ENCODE assay signal across 8 cellular contexts in genomic region chr17:42017866-42018200, GRCh38. TPM values are rescaled to one million over a fixed set of nuclear protein-coding genes. Genes with fewer than 3 reads are reported as not detected.
A peak's percentile ranks its signal among the peaks of the same experiment; 100 is the strongest.
DNase-seq lines count a peak whose midpoint lies in the region; ATAC-seq and TF ChIP-seq lines count a peak whose summit lies in the region.

No MANE protein-coding gene starts in this region.

- peak overlapping the region; percentile 86 to 96 for H3K27ac ChIP-seq in coronary artery

- peak overlapping the region; percentile 94 to 100 (median 100) for H3K4me3 Mint-ChIP-seq in naive thymus-derived CD8-positive, alpha-beta T cell

- H3K27me3 Mint-ChIP-seq in naive thymus-derived CD8-positive, alpha-beta T cell, result no peaks in the 10 kb centered on the region

- DNase-seq in LoVo (ENCODE audit: low spot score) (peak; percentile 85), coronary artery (ENCODE audit: low spot score) (no peak), superior temporal gyrus (ENCODE audit: extremely low spot score) (no peak), SKM-1 (lab: John Stamatoyannopoulos, UW; ENCODE audit: unreplicated experiment) (no peak)
- DNase-seq in naive thymus-derived CD8-positive, alpha-beta T cell, result peak in 2 of 10 donors; percentile 7 to 26
- DNase-seq in stimulated activated CD8-positive, alpha-beta memory T cell treated with anti-CD3 and anti-CD28 coated beads, Interleukin-4, amount 100 ng/mL, for 48 hours, result no peak

- peak overlapping the region; percentile 97 for H3K4me3 ChIP-seq in coronary artery

- peak; percentile 5 for ATAC-seq in GM18868 (IDR thresholded peaks at IDR 0.05; ENCODE audit: unreplicated experiment)
- peak; percentile 1 to 5 for ATAC-seq in naive thymus-derived CD8-positive, alpha-beta T cell
- ATAC-seq in GM21367 (IDR thresholded peaks at IDR 0.05; ENCODE audit: unreplicated experiment), result no peak

- POLR2A ChIA-PET in naive thymus-derived CD8-positive, alpha-beta T cell (lab: Charles Lee), result interaction anchor here (0.6 to 7.2 kb wide), 20 partner anchors 16 to 1475 kb away, joined by 3 to 83 read pairs (median 5); partner anchors contain the start of genes ACLY, CNP, DHX58 and EIF1

- TF ChIP-seq CTCF in coronary artery (IDR thresholded peaks at IDR 0.05), result no peak

- H3K27ac Mint-ChIP-seq in naive thymus-derived CD8-positive, alpha-beta T cell, result peak overlapping the region; percentile 91 to 100 (median 100)

- peaks cover 0 to 4% (median 0%) of the 10 kb centered on the region in 9 donors for H3K9me3 Mint-ChIP-seq in naive thymus-derived CD8-positive, alpha-beta T cell

- peaks cover 0 to 16% (median 9%) of the 10 kb centered on the region in 3 donors for H3K36me3 Mint-ChIP-seq in naive thymus-derived CD8-positive, alpha-beta T cell

- peaks cover 32 to 81% (median 73%) of the 10 kb centered on the region in 4 donors for H3K4me1 Mint-ChIP-seq in naive thymus-derived CD8-positive, alpha-beta T cell

RNA-seq across cellular contexts. Expression of gene DNAJC7, which starts 0.6 kb away (rescaled TPM):
- total RNA-seq in naive thymus-derived CD8-positive, alpha-beta T cell, result 100 to 1,000 TPM; 118 to 129 TPM
- polyA plus RNA-seq in naive thymus-derived CD8-positive, alpha-beta T cell, result 10 to 100 TPM; 63.6 to 70.1 (median 66.2) TPM

RNA-seq across cellular contexts. Expression of gene NKIRAS2, which starts 2.1 kb away (rescaled TPM):
- total RNA-seq in naive thymus-derived CD8-positive, alpha-beta T cell, result 10 to 100 TPM; 19.1 to 19.2 TPM
- polyA plus RNA-seq in naive thymus-derived CD8-positive, alpha-beta T cell, result 10 to 100 TPM; 20.5 to 30.2 (median 21.9) TPM

RNA-seq across cellular contexts. Expression of gene C17orf113, which starts 32.6 kb away (rescaled TPM):
- under 1 TPM; 0.52 to 0.94 TPM for total RNA-seq in naive thymus-derived CD8-positive, alpha-beta T cell
- under 1 TPM; 0.09 to 0.33 (median 0.13) TPM for polyA plus RNA-seq in naive thymus-derived CD8-positive, alpha-beta T cell

RNA-seq across cellular contexts. Expression of gene CNP, which starts 51.2 kb away (rescaled TPM):
- total RNA-seq in naive thymus-derived CD8-positive, alpha-beta T cell, result 10 to 100 TPM; 30.6 to 34.1 TPM
- polyA plus RNA-seq in naive thymus-derived CD8-positive, alpha-beta T cell, result 10 to 100 TPM; 27.0 to 33.6 (median 27.5) TPM
